20 cellular contexts compared by ENCODE assay signal in genomic region chr15:58444658-58445332, GRCh38. TPM values are rescaled to one million over a fixed set of nuclear protein-coding genes. Genes with fewer than 3 reads are reported as not detected.
DNase-seq lines count a peak whose midpoint lies in the region; ATAC-seq lines count a peak whose summit lies in the region.
"Had no signal": no experiment of that assay in that cellular context is flagged by ENCODE, and none has a peak within 500 bp of the region (broad histone marks: within the 10 kb centered on the region; RNA-seq: fewer than 3 reads in every experiment).

No MANE protein-coding gene starts in this region.

- H3K4me3 Mint-ChIP-seq in T-helper 1 cell treated with Interleukin-12 subunit alpha and Interleukin-12 subunit beta and Interleukin-4 antibody, amounts not matched to agents 30 μg/mL and 1 μg/mL, for 36 hours = no peak overlapping the region
- H3K4me3 Mint-ChIP-seq in dendritic cell treated with granulocyte-macrophage colony-stimulating factor and Interleukin-4, amounts not matched to agents 40 ng/mL and 50 ng/mL, for 4 days = no peak overlapping the region
- H3K4me3 Mint-ChIP-seq: neural crest cell; stimulated activated effector memory CD8-positive, alpha-beta T cell treated with anti-CD3 and anti-CD28 coated beads, Interleukin-12 subunit alpha, Interleukin-12 subunit beta, amount 100 ng/mL, for 72 hours had no signal

- peak overlapping the region; percentile 67 for H3K27ac Mint-ChIP-seq in T-helper 1 cell treated with Interleukin-12 subunit alpha and Interleukin-12 subunit beta and Interleukin-4 antibody, amounts not matched to agents 30 μg/mL and 1 μg/mL, for 36 hours
- H3K27ac Mint-ChIP-seq in dendritic cell treated with granulocyte-macrophage colony-stimulating factor and Interleukin-4, amounts not matched to agents 40 ng/mL and 50 ng/mL, for 4 days = peak overlapping the region; percentile 50
- H3K27ac Mint-ChIP-seq: stimulated activated effector memory CD8-positive, alpha-beta T cell treated with anti-CD3 and anti-CD28 coated beads, Interleukin-12 subunit alpha, Interleukin-12 subunit beta, amount 100 ng/mL, for 72 hours had no signal

- H4K8ac ChIP-seq in mesendoderm (ENCODE audit: low read depth, low read length) = no peak overlapping the region

- no peaks in the 10 kb centered on the region for H3K27me3 ChIP-seq in H7 (ENCODE audit: control insufficient read depth, insufficient read depth, low read length)
- H3K27me3 ChIP-seq in mesendoderm (ENCODE audit: insufficient read depth, low read length, poor library complexity) = no peaks in the 10 kb centered on the region
- H3K27me3 ChIP-seq: adrenal gland, sigmoid colon had no signal

- no peak overlapping the region for H3K23ac ChIP-seq in mesendoderm (ENCODE audit: low read length)

- no peak overlapping the region for H2BK120ac ChIP-seq in mesendoderm (ENCODE audit: low read depth, low read length)

- H3K9ac ChIP-seq in mesendoderm (ENCODE audit: low read length) = no peak overlapping the region

- no peak overlapping the region for H2BK5ac ChIP-seq in mesendoderm (ENCODE audit: low read length)

- H3K79me1 ChIP-seq in mesendoderm (ENCODE audit: low read length) = no peaks in the 10 kb centered on the region

- H3K4me1 ChIP-seq in mesendoderm (ENCODE audit: control insufficient read depth, low read depth, low read length) = peaks cover 22% of the 10 kb centered on the region

- ATAC-seq in GM19397 (IDR thresholded peaks at IDR 0.05; ENCODE audit: unreplicated experiment) = no peak
- ATAC-seq: esophagus mucosa; left colon; stimulated activated effector memory CD8-positive, alpha-beta T cell treated with anti-CD3 and anti-CD28 coated beads, Interleukin-12 subunit alpha, Interleukin-12 subunit beta, amount 100 ng/mL, for 72 hours had no signal

- H3K4me3 ChIP-seq in H7 (ENCODE audit: insufficient read depth, low read depth, low read length) = no peak overlapping the region
- H3K4me3 ChIP-seq in mesendoderm (ENCODE audit: low read length) = no peak overlapping the region
- H3K4me3 ChIP-seq: adrenal gland, sigmoid colon had no signal

- H3K27ac ChIP-seq in mesendoderm (ENCODE audit: low read depth, low read length) = no peak overlapping the region
- H3K27ac ChIP-seq: adrenal gland, sigmoid colon had no signal

- no peak overlapping the region for H4K5ac ChIP-seq in mesendoderm (ENCODE audit: low read length)

- H3K4ac ChIP-seq in mesendoderm (ENCODE audit: low read depth, low read length) = peak overlapping the region; percentile 64

- H3K36me3 Mint-ChIP-seq in T-helper 1 cell treated with Interleukin-12 subunit alpha and Interleukin-12 subunit beta and Interleukin-4 antibody, amounts not matched to agents 30 μg/mL and 1 μg/mL, for 36 hours (ENCODE audit: low read depth) = peaks cover 5% of the 10 kb centered on the region
- no peaks in the 10 kb centered on the region for H3K36me3 Mint-ChIP-seq in dendritic cell treated with granulocyte-macrophage colony-stimulating factor and Interleukin-4, amounts not matched to agents 40 ng/mL and 50 ng/mL, for 4 days (ENCODE audit: low read depth)
- H3K36me3 Mint-ChIP-seq: stimulated activated effector memory CD8-positive, alpha-beta T cell treated with anti-CD3 and anti-CD28 coated beads, Interleukin-12 subunit alpha, Interleukin-12 subunit beta, amount 100 ng/mL, for 72 hours had no signal

- H2BK15ac ChIP-seq in mesendoderm (replicated peaks; ENCODE audit: low read depth) = no peak overlapping the region

- H3K36me3 ChIP-seq in H7 (replicated peaks; ENCODE audit: control insufficient read depth, insufficient read depth, low read length) = no peaks in the 10 kb centered on the region
- no peaks in the 10 kb centered on the region for H3K36me3 ChIP-seq in mesendoderm (ENCODE audit: control insufficient read depth, insufficient read depth, low read length)
- H3K36me3 ChIP-seq: adrenal gland, sigmoid colon had no signal

- peaks cover 28% of the 10 kb centered on the region for H3K4me1 Mint-ChIP-seq in T-helper 1 cell treated with Interleukin-12 subunit alpha and Interleukin-12 subunit beta and Interleukin-4 antibody, amounts not matched to agents 30 μg/mL and 1 μg/mL, for 36 hours (ENCODE audit: low read depth)
- peaks cover 64% of the 10 kb centered on the region for H3K4me1 Mint-ChIP-seq in dendritic cell treated with granulocyte-macrophage colony-stimulating factor and Interleukin-4, amounts not matched to agents 40 ng/mL and 50 ng/mL, for 4 days (ENCODE audit: low read depth)
- H3K4me1 Mint-ChIP-seq: stimulated activated effector memory CD8-positive, alpha-beta T cell treated with anti-CD3 and anti-CD28 coated beads, Interleukin-12 subunit alpha, Interleukin-12 subunit beta, amount 100 ng/mL, for 72 hours had no signal

- no peaks in the 10 kb centered on the region for H3K27me3 Mint-ChIP-seq in T-helper 1 cell treated with Interleukin-12 subunit alpha and Interleukin-12 subunit beta and Interleukin-4 antibody, amounts not matched to agents 30 μg/mL and 1 μg/mL, for 36 hours (ENCODE audit: low read depth)
- peaks cover 2% of the 10 kb centered on the region for H3K27me3 Mint-ChIP-seq in dendritic cell treated with granulocyte-macrophage colony-stimulating factor and Interleukin-4, amounts not matched to agents 40 ng/mL and 50 ng/mL, for 4 days

- no peak overlapping the region for H3K4me2 ChIP-seq in mesendoderm (ENCODE audit: low read length)

- H3K9me3 Mint-ChIP-seq in T-helper 1 cell treated with Interleukin-12 subunit alpha and Interleukin-12 subunit beta and Interleukin-4 antibody, amounts not matched to agents 30 μg/mL and 1 μg/mL, for 36 hours = no peaks in the 10 kb centered on the region
- H3K9me3 Mint-ChIP-seq in dendritic cell treated with granulocyte-macrophage colony-stimulating factor and Interleukin-4, amounts not matched to agents 40 ng/mL and 50 ng/mL, for 4 days = no peaks in the 10 kb centered on the region
- H3K9me3 Mint-ChIP-seq: neural crest cell; stimulated activated effector memory CD8-positive, alpha-beta T cell treated with anti-CD3 and anti-CD28 coated beads, Interleukin-12 subunit alpha, Interleukin-12 subunit beta, amount 100 ng/mL, for 72 hours had no signal

- DNase-seq in T-helper 1 cell = no peak
- peak; percentile 45 for DNase-seq in H7
- no peak for DNase-seq in mesendoderm
- DNase-seq in AG08396 (ENCODE audit: low spot score) = no peak
- DNase-seq in activated effector memory CD4-positive, alpha-beta T cell treated with anti-CD3 and anti-CD28 coated beads, Interleukin-2, amount 50 U/mL, for 16 hours = no peak
- DNase-seq: 8988T, adrenal gland, Caco-2, cerebellar nuclear complex, GF-D8, left colon, NCI-H2227 treated with DMSO at 0.1 percent for 48 hours, sigmoid colon had no signal

- intact Hi-C loops in dendritic cell treated with granulocyte-macrophage colony-stimulating factor and Interleukin-4, amounts not matched to agents 40 ng/mL and 50 ng/mL, for 4 days (cut with micrococcal nuclease) = loop anchor here (5.0 kb wide), 1 partner anchor 78 kb away; no protein-coding TSS in a partner anchor

- no peak overlapping the region for H2AK5ac ChIP-seq in mesendoderm (ENCODE audit: low read length)

- H3K56ac ChIP-seq in mesendoderm (ENCODE audit: low read length) = peak overlapping the region; percentile 59

- peak overlapping the region; percentile 78 for H3K18ac ChIP-seq in mesendoderm (ENCODE audit: low read length)

- no CpG with 5 or more reads among the region's 11 CpGs for WGBS in mesendoderm (ENCODE audit: extremely low coverage, insufficient coverage, low lambda C conversion rate)

- no peaks in the 10 kb centered on the region for H3K79me2 ChIP-seq in mesendoderm (ENCODE audit: control insufficient read depth, insufficient read depth, low read length)

RNA-seq across cellular contexts. Expression of gene LIPC, which starts 13.0 kb away (rescaled TPM):
- not detected in 2 replicates for total RNA-seq in H7 (2014; rRNA removed; shearing (Covaris generic))
- polyA plus RNA-seq in mesendoderm (2013, experiment 1 of 2) = not detected
- polyA plus RNA-seq in mesendoderm (2013, experiment 2 of 2) = not detected
- total RNA-seq: esophagus mucosa, neural crest cell, SK-MEL-5 had no signal
